Comparison of ENCODE assay signal across 36 cellular contexts in the genomic region with DNA sequence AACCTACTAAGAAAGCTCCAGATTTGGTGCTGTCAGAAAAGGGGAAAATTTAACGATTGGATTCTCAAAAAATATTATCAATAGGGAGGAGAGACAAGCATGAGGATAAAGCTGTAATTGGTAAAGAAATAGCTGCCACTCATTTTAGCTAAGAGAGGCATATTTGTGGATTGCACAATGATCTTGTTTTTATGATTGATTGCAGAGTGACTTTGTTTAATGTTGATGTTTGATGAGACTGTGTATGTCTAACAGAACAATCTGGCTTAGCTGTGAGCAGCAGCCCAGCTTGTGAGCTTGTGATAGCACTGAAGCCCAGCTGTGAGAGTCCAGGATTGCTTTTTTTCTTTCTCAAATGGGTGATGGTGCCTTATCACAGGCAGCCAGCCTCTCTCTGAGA. TPM values are rescaled to one million over a fixed set of nuclear protein-coding genes. Genes with fewer than 3 reads are reported as not detected.
"Had no signal": no experiment of that assay in that cellular context is flagged by ENCODE, and none has a peak within 500 bp of the region (broad histone marks: within the 10 kb centered on the region; RNA-seq: fewer than 3 reads in every experiment).

No MANE protein-coding gene starts in this region.

- H3K4me3 ChIP-seq: ascending aorta, cardiac muscle cell had no signal

- H3K27ac ChIP-seq: ascending aorta, cardiac muscle cell, VCaP had no signal

- H3K4me3 Mint-ChIP-seq: activated B cell treated with CpG ODN at 0.5 μM for 24 hours; activated CD4-positive, alpha-beta memory T cell treated with anti-CD3 and anti-CD28 coated beads for 36 hours; activated CD4-positive, alpha-beta T cell treated with anti-CD3 and anti-CD28 coated beads, Interleukin-2, amount 10 ng/mL, durations not matched to agents 24 days and 14 days; activated CD8-positive, alpha-beta T cell treated with anti-CD3 and anti-CD28 coated beads for 36 hours; activated naive CD4-positive, alpha-beta T cell treated with anti-CD3 and anti-CD28 coated beads, Interleukin-2, amount 10 ng/mL, durations not matched to agents 7 days and 5 days; activated naive CD4-positive, alpha-beta T cell treated with anti-CD3 and anti-CD28 coated beads, Interleukin-2, amount 50 U/mL, for 24 hours; activated naive CD8-positive, alpha-beta T cell; activated naive CD8-positive, alpha-beta T cell treated with anti-CD3 and anti-CD28 coated beads, Interleukin-2, amount 10 ng/mL, durations not matched to agents 7 days and 5 days; activated naive CD8-positive, alpha-beta T cell treated with anti-CD3 and anti-CD28 coated beads, Interleukin-2, amount 50 U/mL, for 24 hours; activated T-cell treated with anti-CD3 and anti-CD28 coated beads, Interleukin-2, amount 50 U/mL, for 24 hours; brain; central memory CD8-positive, alpha-beta T cell; T-helper 1 cell treated with Interleukin-12 subunit alpha and Interleukin-12 subunit beta and Interleukin-4 antibody, amounts not matched to agents 30 μg/mL and 1 μg/mL, for 36 hours; T-helper 2 cell treated with Interferon-gamma antibody and Interleukin-4, amounts not matched to agents 5 μg/mL and 100 μg/mL, for 36 hours had no signal

- H3K9me3 Mint-ChIP-seq: activated B cell treated with CpG ODN at 0.5 μM for 24 hours; activated T-helper 2 cell treated with anti-CD3 and anti-CD28 coated beads, Interferon-gamma antibody, Interleukin-2, Interleukin-4, amounts not matched to agents 10 μg/mL and 5 μg/mL and 100 μg/mL, durations not matched to agents 14 hours and 24 hours and 36 hours; T-helper 2 cell treated with Interferon-gamma antibody and Interleukin-4, amounts not matched to agents 5 μg/mL and 100 μg/mL, for 36 hours had no signal

- H3K4me1 Mint-ChIP-seq: activated B cell treated with CpG ODN at 0.5 μM for 24 hours; activated CD4-positive, alpha-beta T cell treated with anti-CD3 and anti-CD28 coated beads, Interleukin-2, amount 10 ng/mL, durations not matched to agents 24 days and 14 days; activated naive CD4-positive, alpha-beta T cell treated with anti-CD3 and anti-CD28 coated beads, Interleukin-2, amount 10 ng/mL, durations not matched to agents 7 days and 5 days; activated naive CD4-positive, alpha-beta T cell treated with anti-CD3 and anti-CD28 coated beads, Interleukin-2, amount 50 U/mL, for 24 hours; activated naive CD8-positive, alpha-beta T cell treated with anti-CD3 and anti-CD28 coated beads, Interleukin-2, amount 10 ng/mL, durations not matched to agents 7 days and 5 days; activated naive CD8-positive, alpha-beta T cell treated with anti-CD3 and anti-CD28 coated beads, Interleukin-2, amount 50 U/mL, for 24 hours; brain; central memory CD8-positive, alpha-beta T cell had no signal

- ATAC-seq: activated CD8-positive, alpha-beta T cell treated with anti-CD3 and anti-CD28 coated beads for 36 hours; activated naive CD8-positive, alpha-beta T cell treated with anti-CD3 and anti-CD28 coated beads, Interleukin-2, amount 50 U/mL, for 24 hours had no signal

- H3K27me3 ChIP-seq: ascending aorta had no signal

- FAIRE-seq: bronchial epithelial cell, TTC549 had no signal

- H3K9me3 ChIP-seq: ascending aorta had no signal

- DNase-seq: activated B cell treated with CpG ODN at 0.5 μM for 24 hours; activated CD4-positive, alpha-beta memory T cell treated with anti-CD3 and anti-CD28 coated beads for 36 hours; activated CD4-positive, alpha-beta T cell treated with anti-CD3 and anti-CD28 coated beads for 4 hours; activated CD4-positive, alpha-beta T cell treated with anti-CD3 and anti-CD28 coated beads, Interleukin-2, amount 10 ng/mL, durations not matched to agents 24 days and 14 days; activated CD4-positive, alpha-beta T cell treated with anti-CD3 and anti-CD28 coated beads, Interleukin-2, amount 50 U/mL, for 1 hour; activated CD4-positive, alpha-beta T cell treated with anti-CD3 and anti-CD28 coated beads, Interleukin-2, amount 50 U/mL, for 4 hours; activated CD4-positive, CD25-positive, alpha-beta regulatory T cell treated with anti-CD3 and anti-CD28 coated beads, Interleukin-2, amount 50 U/mL, for 72 hours; activated CD8-positive, alpha-beta memory T cell treated with anti-CD3 and anti-CD28 coated beads, Interleukin-2, amount 50 U/mL, for 48 hours; activated CD8-positive, alpha-beta T cell treated with anti-CD3 and anti-CD28 coated beads for 36 hours; activated effector memory CD4-positive, alpha-beta T cell treated with Interleukin-2 at 50 U/mL for 16 hours; activated gamma-delta T cell; activated naive CD4-positive, alpha-beta T cell treated with anti-CD3 and anti-CD28 coated beads, Interleukin-2, amount 10 ng/mL, durations not matched to agents 7 days and 5 days; activated naive CD4-positive, alpha-beta T cell treated with Interleukin-2 at 50 U/mL for 16 hours; activated naive CD8-positive, alpha-beta T cell treated with anti-CD3 and anti-CD28 coated beads, Interleukin-2, amount 10 ng/mL, durations not matched to agents 7 days and 5 days; activated naive CD8-positive, alpha-beta T cell treated with anti-CD3 and anti-CD28 coated beads, Interleukin-2, amount 50 U/mL, for 24 hours; activated T-cell treated with anti-CD3 and anti-CD28 coated beads, Interleukin-2, amount 50 U/mL, for 24 hours; activated T-cell treated with anti-CD3 and anti-CD28 coated beads, Interleukin-2, amount 50 U/mL, for 48 hours; amygdala; anterior cingulate cortex; caudate nucleus; cerebellar nuclear complex; T-helper 1 cell; T-helper 2 cell; T-helper 9 cell had no signal

- H3K4me1 ChIP-seq: ascending aorta had no signal

- H3K36me3 ChIP-seq: ascending aorta, cardiac muscle cell had no signal

- H3K27ac Mint-ChIP-seq: activated B cell treated with CpG ODN at 0.5 μM for 24 hours; activated CD4-positive, alpha-beta memory T cell treated with anti-CD3 and anti-CD28 coated beads for 36 hours; activated CD4-positive, alpha-beta T cell treated with anti-CD3 and anti-CD28 coated beads, Interleukin-2, amount 10 ng/mL, durations not matched to agents 24 days and 14 days; activated CD8-positive, alpha-beta T cell treated with anti-CD3 and anti-CD28 coated beads for 36 hours; activated naive CD4-positive, alpha-beta T cell treated with anti-CD3 and anti-CD28 coated beads, Interleukin-2, amount 10 ng/mL, durations not matched to agents 7 days and 5 days; activated naive CD4-positive, alpha-beta T cell treated with anti-CD3 and anti-CD28 coated beads, Interleukin-2, amount 50 U/mL, for 24 hours; activated naive CD8-positive, alpha-beta T cell; activated naive CD8-positive, alpha-beta T cell treated with anti-CD3 and anti-CD28 coated beads, Interleukin-2, amount 10 ng/mL, durations not matched to agents 7 days and 5 days; activated naive CD8-positive, alpha-beta T cell treated with anti-CD3 and anti-CD28 coated beads, Interleukin-2, amount 50 U/mL, for 24 hours; activated T-cell treated with anti-CD3 and anti-CD28 coated beads, Interleukin-2, amount 50 U/mL, for 24 hours; activated T-helper 2 cell treated with anti-CD3 and anti-CD28 coated beads, Interferon-gamma antibody, Interleukin-2, Interleukin-4, amounts not matched to agents 10 μg/mL and 5 μg/mL and 100 μg/mL, durations not matched to agents 14 hours and 24 hours and 36 hours; brain; T-helper 1 cell treated with Interleukin-12 subunit alpha and Interleukin-12 subunit beta and Interleukin-4 antibody, amounts not matched to agents 30 μg/mL and 1 μg/mL, for 36 hours; T-helper 2 cell treated with Interferon-gamma antibody and Interleukin-4, amounts not matched to agents 5 μg/mL and 100 μg/mL, for 36 hours had no signal

- H3K36me3 Mint-ChIP-seq: activated CD4-positive, alpha-beta memory T cell treated with anti-CD3 and anti-CD28 coated beads for 36 hours; activated naive CD4-positive, alpha-beta T cell treated with anti-CD3 and anti-CD28 coated beads, Interleukin-2, amount 10 ng/mL, durations not matched to agents 7 days and 5 days; activated naive CD4-positive, alpha-beta T cell treated with anti-CD3 and anti-CD28 coated beads, Interleukin-2, amount 50 U/mL, for 24 hours; activated naive CD8-positive, alpha-beta T cell; activated naive CD8-positive, alpha-beta T cell treated with anti-CD3 and anti-CD28 coated beads, Interleukin-2, amount 10 ng/mL, durations not matched to agents 7 days and 5 days had no signal

RNA-seq across cellular contexts. Expression of gene ZNF883, which starts 56.4 kb away (rescaled TPM):
- total RNA-seq: activated CD4-positive, alpha-beta T cell treated with anti-CD3 and anti-CD28 coated beads, Interleukin-2, amount 10 ng/mL, durations not matched to agents 24 days and 14 days; ascending aorta had no signal
